In the genomic region with DNA sequence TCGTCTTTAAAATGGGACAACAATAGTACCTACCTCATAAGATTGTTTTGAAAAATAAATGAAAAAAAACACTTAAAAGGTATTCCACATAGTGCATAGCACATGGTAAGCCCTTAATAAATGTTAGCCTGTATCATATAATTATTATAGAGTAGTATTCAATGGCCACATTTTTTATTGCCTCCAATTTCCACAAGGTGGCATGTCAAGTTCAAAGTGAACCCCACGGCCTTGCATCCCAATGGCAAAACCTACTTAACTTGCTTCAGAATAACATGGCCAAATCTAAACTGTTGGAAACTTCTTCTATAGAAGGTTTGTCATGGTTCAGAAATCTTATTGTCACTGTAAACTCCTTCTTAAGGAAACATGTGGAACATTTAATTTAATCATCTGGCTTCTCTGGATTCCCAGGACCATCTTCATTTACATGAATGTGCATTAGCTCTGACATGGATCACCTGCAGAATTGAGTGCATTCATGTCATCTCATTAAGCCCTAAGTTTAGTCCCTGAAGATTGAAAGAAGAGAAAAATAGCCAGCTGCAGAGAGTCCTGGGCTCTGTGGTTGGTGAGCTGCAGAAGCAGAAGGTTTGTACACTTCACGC, we compare ENCODE assay signal across 8 cellular contexts.
DNase-seq lines count a peak whose midpoint lies in the region; ATAC-seq, FAIRE-seq and TF ChIP-seq lines count a peak whose summit lies in the region.

No MANE protein-coding gene starts in this region.

- no peak for TF ChIP-seq POLR2A in H54 (IDR thresholded peaks at IDR 0.05; ENCODE audit: low read depth, low read length)

- H3K27me3 ChIP-seq in CD4-positive, alpha-beta T cell (ENCODE audit: control insufficient read depth, insufficient read depth, low read length): no peaks in the 10 kb centered on the region

- no peaks in the 10 kb centered on the region for H3K9me3 ChIP-seq in CD4-positive, alpha-beta T cell (ENCODE audit: control insufficient read depth, low read length)

- in situ Hi-C loops in T47D (cut with HindIII; ENCODE audit: low pct_unique_long_range_greater_than_20kb, low sequenced_read_pairs): no loop called here

- H3K27ac ChIP-seq in CD4-positive, alpha-beta T cell (ENCODE audit: low read depth, low read length): no peak overlapping the region

- no peak for FAIRE-seq in H54 (lab: Jason Lieb, UNC)

- H3K27ac Mint-ChIP-seq in CD4-positive, alpha-beta T cell: no peak overlapping the region
- H3K27ac Mint-ChIP-seq in activated T-cell treated with anti-CD3 and anti-CD28 coated beads, Interleukin-2, amount 50 U/mL, for 24 hours: no peak overlapping the region

- no peaks in the 10 kb centered on the region for H3K27me3 Mint-ChIP-seq in CD4-positive, alpha-beta T cell
- no peaks in the 10 kb centered on the region for H3K27me3 Mint-ChIP-seq in activated T-cell treated with anti-CD3 and anti-CD28 coated beads, Interleukin-2, amount 50 U/mL, for 24 hours

- DNase-seq in CD4-positive, alpha-beta T cell: no peak
- DNase-seq in NAMALWA (ENCODE audit: low spot score): peak; percentile 76
- DNase-seq in T47D (ENCODE audit: low read depth in 1 of 2, low spot score in 1 of 2): peak; percentile 6 to 61
- no peak for DNase-seq in left colon
- no peak for DNase-seq in NCI-H1048 (lab: John Stamatoyannopoulos, UW)
- DNase-seq in activated T-cell treated with anti-CD3 and anti-CD28 coated beads, Interleukin-2, amount 50 U/mL, for 24 hours: no peak
- DNase-seq in H54 (ENCODE audit: insufficient read length, low spot score): no peak

- no peaks in the 10 kb centered on the region for H3K36me3 Mint-ChIP-seq in CD4-positive, alpha-beta T cell (ENCODE audit: low read depth)
- no peaks in the 10 kb centered on the region for H3K36me3 Mint-ChIP-seq in activated T-cell treated with anti-CD3 and anti-CD28 coated beads, Interleukin-2, amount 50 U/mL, for 24 hours (ENCODE audit: low read depth)

- no peak overlapping the region for H3K4me3 Mint-ChIP-seq in CD4-positive, alpha-beta T cell
- H3K4me3 Mint-ChIP-seq in activated T-cell treated with anti-CD3 and anti-CD28 coated beads, Interleukin-2, amount 50 U/mL, for 24 hours: no peak overlapping the region

- H3K4me1 Mint-ChIP-seq in CD4-positive, alpha-beta T cell (ENCODE audit: low read depth): peaks cover 61% of the 10 kb centered on the region
- H3K4me1 Mint-ChIP-seq in activated T-cell treated with anti-CD3 and anti-CD28 coated beads, Interleukin-2, amount 50 U/mL, for 24 hours (ENCODE audit: low read depth): peaks cover 44% of the 10 kb centered on the region

- POLR2A ChIA-PET in CD4-positive, alpha-beta T cell (lab: Charles Lee): no interaction called here

- CTCF ChIA-PET in CD4-positive, alpha-beta T cell (lab: Charles Lee): no interaction called here

- H3K9me3 Mint-ChIP-seq in CD4-positive, alpha-beta T cell: no peaks in the 10 kb centered on the region
- no peaks in the 10 kb centered on the region for H3K9me3 Mint-ChIP-seq in activated T-cell treated with anti-CD3 and anti-CD28 coated beads, Interleukin-2, amount 50 U/mL, for 24 hours

- ATAC-seq in CD4-positive, alpha-beta T cell (ENCODE audit: poor library complexity): no peak
- peak; percentile 52 for ATAC-seq in GM19351 (IDR thresholded peaks at IDR 0.05; ENCODE audit: unreplicated experiment)
- ATAC-seq in left colon: peak; percentile 81

- TF ChIP-seq CTCF in CD4-positive, alpha-beta T cell (IDR thresholded peaks at IDR 0.05): peak; percentile 49

- intact Hi-C loops in CD4-positive, alpha-beta T cell (cut with DNase I, micrococcal nuclease): loop anchor here (1.0 kb wide), 1 partner anchor 252 kb away; no protein-coding TSS in a partner anchor
- intact Hi-C loops in left colon (cut with DNase I, micrococcal nuclease): loop anchor here in 1 of 2 donors (2.0 kb wide), 1 partner anchor 252 kb away; no protein-coding TSS in a partner anchor

Comparison
In these comparisons a context has a peak if more than half of its experiments do, and no peak if none do; other contexts are left out.
1. DNase-seq: peak in NAMALWA (single experiment) and T47D (2 of 2); none in CD4-positive, alpha-beta T cell (0 of 10), left colon (0 of 2), NCI-H1048 (single experiment), activated T-cell treated with anti-CD3 and anti-CD28 coated beads, Interleukin-2, amount 50 U/mL, for 24 hours (single experiment) and H54 (single experiment).